In genomic region chr20:51022803-51023616, GRCh38 we compare ENCODE assay signal across 1 cellular context.
A peak's percentile ranks its signal among the peaks of the same experiment; 100 is the strongest.
TF ChIP-seq lines count a peak whose summit lies in the region.

A gene with protein sequence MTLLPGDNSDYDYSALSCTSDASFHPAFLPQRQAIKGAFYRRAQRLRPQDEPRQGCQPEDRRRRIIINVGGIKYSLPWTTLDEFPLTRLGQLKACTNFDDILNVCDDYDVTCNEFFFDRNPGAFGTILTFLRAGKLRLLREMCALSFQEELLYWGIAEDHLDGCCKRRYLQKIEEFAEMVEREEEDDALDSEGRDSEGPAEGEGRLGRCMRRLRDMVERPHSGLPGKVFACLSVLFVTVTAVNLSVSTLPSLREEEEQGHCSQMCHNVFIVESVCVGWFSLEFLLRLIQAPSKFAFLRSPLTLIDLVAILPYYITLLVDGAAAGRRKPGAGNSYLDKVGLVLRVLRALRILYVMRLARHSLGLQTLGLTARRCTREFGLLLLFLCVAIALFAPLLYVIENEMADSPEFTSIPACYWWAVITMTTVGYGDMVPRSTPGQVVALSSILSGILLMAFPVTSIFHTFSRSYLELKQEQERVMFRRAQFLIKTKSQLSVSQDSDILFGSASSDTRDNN (minus strand): TSS chr20:51023107. CDS start chr20:51010338, 12,769 bp downstream.

TF ChIP-seq in K562, 482 proteins besides CTCF, POLR2A, EP300 and RAD21 (continued from another document):
- TF ChIP-seq MGA (IDR thresholded peaks at IDR 0.05) = 0 out of 2 replicates have a peak, but pooled peaks have one; percentile 5
- TF ChIP-seq CEBPB (tag; IDR thresholded peaks at IDR 0.05) = no peak
- TF ChIP-seq, protein P1, sequence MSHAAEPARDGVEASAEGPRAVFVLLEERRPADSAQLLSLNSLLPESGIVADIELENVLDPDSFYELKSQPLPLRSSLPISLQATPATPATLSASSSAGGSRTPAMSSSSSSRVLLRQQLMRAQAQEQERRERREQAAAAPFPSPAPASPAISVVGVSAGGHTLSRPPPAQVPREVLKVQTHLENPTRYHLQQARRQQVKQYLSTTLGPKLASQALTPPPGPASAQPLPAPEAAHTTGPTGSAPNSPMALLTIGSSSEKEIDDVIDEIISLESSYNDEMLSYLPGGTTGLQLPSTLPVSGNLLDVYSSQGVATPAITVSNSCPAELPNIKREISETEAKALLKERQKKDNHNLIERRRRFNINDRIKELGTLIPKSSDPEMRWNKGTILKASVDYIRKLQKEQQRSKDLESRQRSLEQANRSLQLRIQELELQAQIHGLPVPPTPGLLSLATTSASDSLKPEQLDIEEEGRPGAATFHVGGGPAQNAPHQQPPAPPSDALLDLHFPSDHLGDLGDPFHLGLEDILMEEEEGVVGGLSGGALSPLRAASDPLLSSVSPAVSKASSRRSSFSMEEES (CRISPR knock-in tag; IDR thresholded peaks at IDR 0.05) = no peak
- TF ChIP-seq ARID1B (IDR thresholded peaks at IDR 0.05) = no peak
